8 cellular contexts compared by ENCODE assay signal in the genomic region with DNA sequence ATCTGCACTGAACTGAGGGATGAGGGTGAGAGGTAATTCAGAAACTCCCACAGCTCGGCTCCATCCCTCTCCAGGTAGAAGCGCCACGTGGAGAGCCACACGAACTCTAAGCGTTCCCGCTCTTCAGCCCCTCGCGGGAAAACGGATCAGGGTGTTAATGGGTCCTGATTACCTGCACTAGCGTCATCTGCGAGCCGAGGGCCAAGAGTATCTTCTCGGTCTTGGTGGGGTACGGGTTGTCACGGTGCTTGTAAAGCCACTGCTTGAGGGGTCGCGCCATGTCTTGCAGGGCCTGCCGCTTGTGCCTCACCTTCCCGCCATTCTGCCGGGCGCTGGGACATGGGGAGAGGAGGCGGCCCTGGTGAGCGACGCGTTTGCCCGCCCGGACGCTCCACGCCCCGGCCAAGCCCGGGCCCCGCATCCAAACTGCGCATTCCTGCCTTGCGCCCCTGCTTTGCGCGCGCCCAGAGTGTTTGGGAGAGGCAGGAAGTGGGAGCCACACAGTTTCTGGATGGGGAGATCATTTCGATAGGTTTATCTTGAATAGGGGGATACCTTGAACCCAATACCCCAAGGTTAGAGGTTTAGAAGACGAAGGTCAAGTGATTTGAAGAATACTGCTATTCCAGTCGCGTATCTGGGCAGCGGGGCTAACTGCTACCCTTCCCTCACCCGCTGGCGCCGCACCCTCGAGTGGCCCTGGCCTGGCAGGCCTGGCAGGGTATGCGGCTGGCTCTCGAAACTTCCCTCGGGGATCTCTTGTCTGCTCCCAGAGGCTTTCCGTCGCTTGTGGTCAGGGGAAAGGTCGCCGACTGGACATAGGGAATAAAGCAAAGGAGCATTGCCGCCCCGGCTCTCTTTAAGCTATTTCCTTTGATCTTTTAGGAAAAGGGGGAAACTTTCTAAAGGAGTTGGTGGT. TPM values are rescaled to one million over a fixed set of nuclear protein-coding genes. Genes with fewer than 3 reads are reported as not detected.
DNase-seq lines count a peak whose midpoint lies in the region; ATAC-seq and FAIRE-seq lines count a peak whose summit lies in the region.

No MANE protein-coding gene starts in this region.

- peak; percentile 2 for DNase-seq in stimulated activated CD4-positive, alpha-beta T cell treated with anti-CD3 and anti-CD28 coated beads, Interleukin-12 subunit alpha, Interleukin-12 subunit beta, amount 100 ng/mL, for 4 hours
- DNase-seq in stimulated activated CD4-positive, alpha-beta T cell treated with anti-CD3 and anti-CD28 coated beads, Interleukin-4, amount 100 ng/mL, for 4 hours, result no peak
- peak; percentile 53 for DNase-seq in ecto neural progenitor cell (ENCODE audit: low spot score)
- no peak for DNase-seq in naive B cell
- no peak for DNase-seq in activated effector memory CD4-positive, alpha-beta T cell treated with anti-CD3 and anti-CD28 coated beads, Interleukin-2, amount 50 U/mL, for 16 hours
- no peak for DNase-seq in DMS153 (lab: John Stamatoyannopoulos, UW)
- DNase-seq in HTR-8/SVneo (ENCODE audit: insufficient read length, low spot score), result no peak

- ATAC-seq in naive B cell (ENCODE audit: low read depth in 2 of 2) (no peak), GM21367 (IDR thresholded peaks at IDR 0.05; ENCODE audit: unreplicated experiment) (no peak)

- H3K4me3 Mint-ChIP-seq in naive B cell, result peak overlapping the region; percentile 70 to 82 (median 76)

- peaks cover 0 to 2% (median 0%) of the 10 kb centered on the region in 7 donors for H3K9me3 Mint-ChIP-seq in naive B cell

- H3K36me3 Mint-ChIP-seq in naive B cell, result no peaks in the 10 kb centered on the region

- H3K27ac Mint-ChIP-seq in naive B cell, result peak overlapping the region in 1 of 6 donors; percentile 76

- H3K4me1 Mint-ChIP-seq in naive B cell, result peaks cover 15 to 39% (median 32%) of the 10 kb centered on the region in 3 donors

- no peak for FAIRE-seq in HTR-8/SVneo (lab: Jason Lieb, UNC)

- H3K27me3 Mint-ChIP-seq in naive B cell, result peaks cover 56 to 77% (median 64%) of the 10 kb centered on the region in 3 donors

RNA-seq across cellular contexts. Expression of a gene that starts 4.2 kb away (rescaled TPM):
- not detected for polyA plus RNA-seq in naive B cell (ENCODE audit: low read depth in 6 of 6)

Comparison
In these comparisons a context has a peak if more than half of its experiments do, and no peak if none do; other contexts are left out.
1. DNase-seq: peak in stimulated activated CD4-positive, alpha-beta T cell treated with anti-CD3 and anti-CD28 coated beads, Interleukin-12 subunit alpha, Interleukin-12 subunit beta, amount 100 ng/mL, for 4 hours (single experiment) and ecto neural progenitor cell (single experiment); none in stimulated activated CD4-positive, alpha-beta T cell treated with anti-CD3 and anti-CD28 coated beads, Interleukin-4, amount 100 ng/mL, for 4 hours (0 of 2), naive B cell (single experiment), activated effector memory CD4-positive, alpha-beta T cell treated with anti-CD3 and anti-CD28 coated beads, Interleukin-2, amount 50 U/mL, for 16 hours (single experiment), DMS153 (single experiment) and HTR-8/SVneo (single experiment).